34 cellular contexts compared by ENCODE assay signal in the genomic region with DNA sequence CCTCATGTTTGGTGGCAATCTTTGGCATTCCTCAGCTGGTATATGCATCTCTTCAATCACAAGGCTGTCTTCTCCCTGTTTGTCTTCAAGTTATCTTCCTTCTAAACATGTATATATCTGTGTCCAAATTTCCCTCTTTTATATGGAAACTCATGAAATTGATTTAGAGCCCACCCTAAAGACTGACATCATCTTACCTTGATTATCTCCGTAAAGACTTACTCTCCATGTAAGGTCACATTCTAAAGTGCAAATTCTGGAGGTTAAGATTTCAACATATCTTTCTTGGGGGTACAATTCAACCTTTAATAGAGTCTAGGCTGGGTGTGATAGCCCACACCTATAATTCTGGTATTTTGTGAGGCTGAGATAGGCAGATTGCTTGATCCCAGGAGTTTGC.
"Had no signal": no experiment of that assay in that cellular context is flagged by ENCODE, and none has a peak within 500 bp of the region (broad histone marks: within the 10 kb centered on the region; RNA-seq: fewer than 3 reads in every experiment).

No MANE protein-coding gene starts in this region.

- H3K27me3 ChIP-seq: MG63 had no signal

- H3K36me3 ChIP-seq: MG63 had no signal

- H3K4me3 ChIP-seq: MG63 had no signal

- H3K9me3 ChIP-seq: MG63 had no signal

- DNase-seq: Karpas-422, Kasumi-1, MG63, MM.1S, MV-4-11, NCI-H1048, NCI-H1092, NCI-H1092 treated with DMSO at 0.1 percent for 48 hours, NCI-H1105, NCI-H1105 treated with DMSO at 0.1 percent for 48 hours, NCI-H1417, NCI-H1417 treated with DMSO at 0.1 percent for 48 hours, NCI-H1436, NCI-H1436 treated with DMSO at 0.1 percent for 48 hours, NCI-H146, NCI-H1694, NCI-H1694 treated with DMSO at 0.1 percent for 48 hours, NCI-H187, NCI-H187 treated with DMSO at 0.1 percent for 48 hours, NCI-H1930, NCI-H2029, NCI-H2029 treated with DMSO at 0.1 percent for 48 hours, NCI-H2081, NCI-H2081 treated with DMSO at 0.1 percent for 48 hours, NCI-H2107, NCI-H2171, NCI-H2171 treated with DMSO at 0.1 percent for 48 hours, NCI-H2227 treated with DMSO at 0.1 percent for 48 hours, NCI-H226, NCI-H345, NCI-H446, NCI-H446 treated with DMSO at 0.1 percent for 48 hours, NCI-H510A, NCI-H510A treated with DMSO at 0.1 percent for 48 hours had no signal
